In genomic region chr2:231781798-231782726, GRCh38 we compare ENCODE assay signal across 8 cellular contexts. TPM values are rescaled to one million over a fixed set of nuclear protein-coding genes. Genes with fewer than 3 reads are reported as not detected.
A peak's percentile ranks its signal among the peaks of the same experiment; 100 is the strongest.
DNase-seq lines count a peak whose midpoint lies in the region; ATAC-seq and TF ChIP-seq lines count a peak whose summit lies in the region.

No MANE protein-coding gene starts in this region.

- H3K27ac ChIP-seq in BLaER1 treated with 17β-estradiol and CSF1 and Interleukin-3, amounts not matched to agents 10 nM and 100 nM = peak overlapping the region; percentile 9 to 82 (median 75); a peak in 19 of 22 replicates
- peak overlapping the region; percentile 92 for H3K27ac ChIP-seq in effector memory CD4-positive, alpha-beta T cell (ENCODE audit: insufficient read depth, low read length, poor library complexity, severe bottlenecking)
- peak overlapping the region in 1 of 2 donors; percentile 81 for H3K27ac ChIP-seq in aorta (ENCODE audit: low read depth in 1 of 2, low read length in 2 of 2)

- H3K36me3 ChIP-seq in BLaER1 treated with 17β-estradiol and CSF1 and Interleukin-3, amounts not matched to agents 10 nM and 100 nM = peaks cover 0 to 12% (median 2%) of the 10 kb centered on the region in 11 experiments; a peak in 7 of 22 replicates
- no peaks in the 10 kb centered on the region for H3K36me3 ChIP-seq in effector memory CD4-positive, alpha-beta T cell (ENCODE audit: control insufficient read depth, insufficient read depth, low read length)
- no peaks in the 10 kb centered on the region for H3K36me3 ChIP-seq in mucosa of descending colon (ENCODE audit: low read depth)
- H3K36me3 ChIP-seq in aorta (ENCODE audit: control insufficient read depth in 1 of 2, insufficient read depth in 2 of 2, low read length in 1 of 2) = no peaks in the 10 kb centered on the region

- H3K9me3 ChIP-seq in BLaER1 treated with 17β-estradiol and CSF1 and Interleukin-3, amounts not matched to agents 10 nM and 100 nM (replicated peaks in 1 of 11) = no peaks in the 10 kb centered on the region
- H3K9me3 ChIP-seq in effector memory CD4-positive, alpha-beta T cell (ENCODE audit: control insufficient read depth, low read length) = no peaks in the 10 kb centered on the region
- H3K9me3 ChIP-seq in mucosa of descending colon (no peaks in the 10 kb centered on the region), aorta (ENCODE audit: control insufficient read depth, low read length) (no peaks in the 10 kb centered on the region)

- H3K36me3 Mint-ChIP-seq in HFFc6 (ENCODE audit: low read depth) = no peaks in the 10 kb centered on the region
- peaks cover 9% of the 10 kb centered on the region for H3K36me3 Mint-ChIP-seq in T-helper 1 cell treated with Interleukin-12 subunit alpha and Interleukin-12 subunit beta and Interleukin-4 antibody, amounts not matched to agents 30 μg/mL and 1 μg/mL, for 36 hours (ENCODE audit: low read depth)

- peaks cover 9 to 38% (median 24%) of the 10 kb centered on the region in 11 experiments; a peak in 18 of 22 replicates for H4K20me1 ChIP-seq in BLaER1 treated with 17β-estradiol and CSF1 and Interleukin-3, amounts not matched to agents 10 nM and 100 nM

- 1 to 2% methylated on average over 12 of the region's 12 CpGs for WGBS in aorta, 2 donors

- DNase-seq in HFFc6 (peak; percentile 35), mucosa of descending colon (peak in 1 of 3 donors; percentile 58), aorta (no peak), UCSD-AML1 (lab: John Stamatoyannopoulos, UW; ENCODE audit: unreplicated experiment) (no peak)
- peak in 1 of 3 donors; percentile 20 for DNase-seq in effector memory CD4-positive, alpha-beta T cell

- H3K27ac Mint-ChIP-seq in HFFc6 = peak overlapping the region; percentile 83
- peak overlapping the region; percentile 92 for H3K27ac Mint-ChIP-seq in T-helper 1 cell treated with Interleukin-12 subunit alpha and Interleukin-12 subunit beta and Interleukin-4 antibody, amounts not matched to agents 30 μg/mL and 1 μg/mL, for 36 hours

- intact Hi-C loops in mucosa of descending colon (cut with DNase I, micrococcal nuclease) = no loop called here
- intact Hi-C loops in aorta (cut with DNase I) = loop anchor here (5.0 to 10.0 kb wide), 2 partner anchors 170 to 177 kb away; no protein-coding TSS in a partner anchor

- peak overlapping the region; percentile 83 to 88 (median 86) for H3K9ac ChIP-seq in BLaER1 treated with 17β-estradiol and CSF1 and Interleukin-3, amounts not matched to agents 10 nM and 100 nM

- peak overlapping the region; percentile 80 to 98 (median 86) for H3K4me2 ChIP-seq in BLaER1 treated with 17β-estradiol and CSF1 and Interleukin-3, amounts not matched to agents 10 nM and 100 nM

- ATAC-seq in mucosa of descending colon = peak; percentile 39
- ATAC-seq in aorta (ENCODE audit: low FRiP score) = no peak
- ATAC-seq in GM18519 (IDR thresholded peaks at IDR 0.05; ENCODE audit: low FRiP score, unreplicated experiment) = no peak

- no peaks in the 10 kb centered on the region for H3K27me3 ChIP-seq in BLaER1 treated with 17β-estradiol and CSF1 and Interleukin-3, amounts not matched to agents 10 nM and 100 nM
- no peaks in the 10 kb centered on the region for H3K27me3 ChIP-seq in effector memory CD4-positive, alpha-beta T cell (replicated peaks; ENCODE audit: control insufficient read depth, insufficient read depth, low read length, poor library complexity, severe bottlenecking)
- H3K27me3 ChIP-seq in aorta (ENCODE audit: control insufficient read depth in 1 of 2, insufficient read depth in 2 of 2, low read length in 1 of 2) = no peaks in the 10 kb centered on the region

- peaks cover 50% of the 10 kb centered on the region for H3K4me1 Mint-ChIP-seq in HFFc6 (ENCODE audit: low read depth)
- H3K4me1 Mint-ChIP-seq in T-helper 1 cell treated with Interleukin-12 subunit alpha and Interleukin-12 subunit beta and Interleukin-4 antibody, amounts not matched to agents 30 μg/mL and 1 μg/mL, for 36 hours (ENCODE audit: low read depth) = peaks cover 41% of the 10 kb centered on the region

- peak overlapping the region; percentile 86 to 93 (median 90) for H3K4me3 ChIP-seq in BLaER1 treated with 17β-estradiol and CSF1 and Interleukin-3, amounts not matched to agents 10 nM and 100 nM
- peak overlapping the region; percentile 93 for H3K4me3 ChIP-seq in effector memory CD4-positive, alpha-beta T cell (ENCODE audit: insufficient read depth, low read depth, low read length, poor library complexity, severe bottlenecking)
- H3K4me3 ChIP-seq in mucosa of descending colon (peak overlapping the region; percentile 84), aorta (ENCODE audit: low read length in 2 of 2) (peak overlapping the region; percentile 86 to 93)

- no peaks in the 10 kb centered on the region; the same call in 1 of the 2 replicates for H3K27me3 Mint-ChIP-seq in HFFc6 (ENCODE audit: insufficient read depth)
- H3K27me3 Mint-ChIP-seq in T-helper 1 cell treated with Interleukin-12 subunit alpha and Interleukin-12 subunit beta and Interleukin-4 antibody, amounts not matched to agents 30 μg/mL and 1 μg/mL, for 36 hours (ENCODE audit: low read depth) = no peaks in the 10 kb centered on the region

- TF ChIP-seq CTCF in HFFc6 (IDR thresholded peaks at IDR 0.05) (no peak), mucosa of descending colon (IDR thresholded peaks at IDR 0.05) (no peak)

- H3K9me3 Mint-ChIP-seq in HFFc6 = no peaks in the 10 kb centered on the region
- H3K9me3 Mint-ChIP-seq in T-helper 1 cell treated with Interleukin-12 subunit alpha and Interleukin-12 subunit beta and Interleukin-4 antibody, amounts not matched to agents 30 μg/mL and 1 μg/mL, for 36 hours = no peaks in the 10 kb centered on the region

- peak overlapping the region; percentile 98 for H3K4me3 Mint-ChIP-seq in HFFc6
- peak overlapping the region; percentile 95 for H3K4me3 Mint-ChIP-seq in T-helper 1 cell treated with Interleukin-12 subunit alpha and Interleukin-12 subunit beta and Interleukin-4 antibody, amounts not matched to agents 30 μg/mL and 1 μg/mL, for 36 hours

- peaks cover 47 to 62% (median 55%) of the 10 kb centered on the region in 10 experiments for H3K4me1 ChIP-seq in BLaER1 treated with 17β-estradiol and CSF1 and Interleukin-3, amounts not matched to agents 10 nM and 100 nM
- H3K4me1 ChIP-seq in effector memory CD4-positive, alpha-beta T cell (ENCODE audit: control insufficient read depth, insufficient read depth, low read length, poor library complexity, severe bottlenecking) = peaks cover 27% of the 10 kb centered on the region
- peaks cover 34% of the 10 kb centered on the region for H3K4me1 ChIP-seq in mucosa of descending colon (ENCODE audit: low read depth)
- H3K4me1 ChIP-seq in aorta (ENCODE audit: control insufficient read depth in 1 of 2, insufficient read depth in 2 of 2, low read length in 2 of 2) = peaks cover 2 to 5% of the 10 kb centered on the region in 2 donors

RNA-seq across cellular contexts. Expression of gene PDE6D, which starts 1.0 kb away (rescaled TPM):
- total RNA-seq in HFFc6 (2021; fragmentation: NEBNext Ultra II Directional; extraction: Animal tissue kit (Norgen Biotek cat#: 25700)) = 10 to 100 TPM; 20.1 to 24.7 (median 22.4) TPM
- total RNA-seq in mucosa of descending colon (10 to 100 TPM; 17.6 to 21.8 (median 18.6) TPM), aorta (10 to 100 TPM; 23.4 to 26.2 TPM)
- 10 to 100 TPM; 22.9 to 26.9 TPM for polyA plus RNA-seq in aorta

RNA-seq across cellular contexts. Expression of gene COPS7B, which starts 4.2 kb away (rescaled TPM):
- total RNA-seq in HFFc6 (2021; fragmentation: NEBNext Ultra II Directional; extraction: Animal tissue kit (Norgen Biotek cat#: 25700)) = 10 to 100 TPM; 34.9 to 45.6 (median 40.9) TPM
- total RNA-seq in mucosa of descending colon = 10 to 100 TPM; 25.4 to 34.1 (median 29.4) TPM
- 10 to 100 TPM; 20.6 to 40.8 TPM for total RNA-seq in aorta
- 10 to 100 TPM; 12.1 to 42.0 TPM for polyA plus RNA-seq in aorta

Comparison
In these comparisons a context has a peak if more than half of its experiments do, and no peak if none do; other contexts are left out.
1. intact Hi-C loops: an anchor here in aorta (5.0 to 10.0 kb wide); none called in mucosa of descending colon.